8 cellular contexts compared by ENCODE assay signal in genomic region chr3:53846134-53846850, GRCh38. TPM values are rescaled to one million over a fixed set of nuclear protein-coding genes. Genes with fewer than 3 reads are reported as not detected.
A peak's percentile ranks its signal among the peaks of the same experiment; 100 is the strongest.
DNase-seq lines count a peak whose midpoint lies in the region; ATAC-seq, FAIRE-seq and TF ChIP-seq lines count a peak whose summit lies in the region.

CHDH (minus strand) TSS chr3:53846419; CDS start chr3:53824008, 22,411 bp downstream.
IL17RB (plus strand) TSS chr3:53846568; CDS start chr3:53846589, 21 bp downstream.

- no peaks in the 10 kb centered on the region for H4K20me1 ChIP-seq in fibroblast of lung (ENCODE audit: control insufficient read depth, extremely low read depth, insufficient read depth, low read length)

- no peaks in the 10 kb centered on the region for H3K27me3 ChIP-seq in Caco-2 (replicated peaks; ENCODE audit: control insufficient read depth, insufficient read depth, low read length)
- peaks cover 33% of the 10 kb centered on the region for H3K27me3 ChIP-seq in fibroblast of lung (ENCODE audit: control insufficient read depth, insufficient read depth, low read length)
- H3K27me3 ChIP-seq in naive thymus-derived CD4-positive, alpha-beta T cell (ENCODE audit: control insufficient read depth in 2 of 2, insufficient read depth in 2 of 2, low read length in 2 of 2) = peaks cover 0 to 13% of the 10 kb centered on the region in 2 donors

- H3K4me1 ChIP-seq in Caco-2 = peaks cover 32% of the 10 kb centered on the region
- H3K4me1 ChIP-seq in fibroblast of lung (ENCODE audit: control insufficient read depth, extremely low read depth, insufficient read depth, low read length) = no peaks in the 10 kb centered on the region
- H3K4me1 ChIP-seq in naive thymus-derived CD4-positive, alpha-beta T cell (ENCODE audit: control insufficient read depth in 2 of 2, insufficient read depth in 2 of 2, low read length in 2 of 2) = no peaks in the 10 kb centered on the region

- peak within 1 kb of the TSS; percentile 16 for H3K9ac ChIP-seq in fibroblast of lung (ENCODE audit: insufficient read depth, low read length)

- no peak for TF ChIP-seq CTCF in Caco-2 (IDR thresholded peaks at IDR 0.05; ENCODE audit: insufficient read depth in 1 of 2, low read depth in 1 of 2, low read length in 1 of 2, severe bottlenecking in 1 of 2, unreplicated experiment in 1 of 2)
- TF ChIP-seq CTCF in WI38 (IDR thresholded peaks at IDR 0.05; ENCODE audit: low read depth, low read length) = no peak
- TF ChIP-seq CTCF in fibroblast of lung (conservative IDR thresholded peaks at IDR 0.05 in 1 of 2, IDR thresholded peaks at IDR 0.05 in 1 of 2; ENCODE audit: low read depth in 1 of 2, low read length in 2 of 2) = no peak

- H3K4me2 ChIP-seq in fibroblast of lung (ENCODE audit: extremely low read depth, insufficient read depth, low read length) = peak within 1 kb of the TSS; percentile 80

- peak within 1 kb of the TSS; percentile 70 for H2AFZ ChIP-seq in fibroblast of lung (ENCODE audit: low read length)

- no peak for FAIRE-seq in GM19239 (lab: Jason Lieb, UNC)

- H3K27ac Mint-ChIP-seq in Caco-2 (ENCODE audit: unreplicated experiment) = peak within 1 kb of the TSS; percentile 93
- H3K27ac Mint-ChIP-seq in naive thymus-derived CD4-positive, alpha-beta T cell = no peak within 1 kb of the TSS

- peak within 1 kb of the TSS; percentile 89 for H3K4me3 Mint-ChIP-seq in Caco-2 (ENCODE audit: unreplicated experiment)
- peak within 1 kb of the TSS; percentile 48 to 76 (median 64) for H3K4me3 Mint-ChIP-seq in naive thymus-derived CD4-positive, alpha-beta T cell

- CTCF ChIA-PET in Caco-2 (lab: Charles Lee) = no interaction called here
- CTCF ChIA-PET in naive thymus-derived CD4-positive, alpha-beta T cell (lab: Charles Lee) = no interaction called here

- peaks cover 18% of the 10 kb centered on the region for H3K4me1 Mint-ChIP-seq in Caco-2 (ENCODE audit: low read depth, unreplicated experiment)
- peaks cover 0 to 8% (median 0%) of the 10 kb centered on the region in 7 donors for H3K4me1 Mint-ChIP-seq in naive thymus-derived CD4-positive, alpha-beta T cell

- POLR2A ChIA-PET in Caco-2 (lab: Charles Lee) = interaction anchor here (0.6 to 2.8 kb wide), 2 partner anchors 45 to 159 kb away, joined by 3 to 14 read pairs; partner anchors contain the start of gene SELENOK
- POLR2A ChIA-PET in naive thymus-derived CD4-positive, alpha-beta T cell (lab: Charles Lee) = no interaction called here

- no peaks in the 10 kb centered on the region for H3K27me3 Mint-ChIP-seq in Caco-2 (ENCODE audit: insufficient read depth, unreplicated experiment)
- H3K27me3 Mint-ChIP-seq in naive thymus-derived CD4-positive, alpha-beta T cell = peaks cover 51 to 68% (median 57%) of the 10 kb centered on the region in 5 donors

- no peaks in the 10 kb centered on the region for H3K79me2 ChIP-seq in fibroblast of lung (ENCODE audit: control insufficient read depth, insufficient read depth, low read length)

- ATAC-seq in HG03571 (IDR thresholded peaks at IDR 0.05; ENCODE audit: unreplicated experiment) = peak; percentile 40
- peak; percentile 43 for ATAC-seq in naive thymus-derived CD4-positive, alpha-beta T cell
- no peak for ATAC-seq in GM18873 (IDR thresholded peaks at IDR 0.05; ENCODE audit: low FRiP score, unreplicated experiment)

- H3K27ac ChIP-seq in fibroblast of lung (ENCODE audit: insufficient read depth, low read length) = no peak within 1 kb of the TSS
- H3K27ac ChIP-seq in naive thymus-derived CD4-positive, alpha-beta T cell (ENCODE audit: low read depth, low read length) = no peak within 1 kb of the TSS

- H3K36me3 Mint-ChIP-seq in Caco-2 (ENCODE audit: insufficient read depth, unreplicated experiment) = peaks cover 10% of the 10 kb centered on the region
- H3K36me3 Mint-ChIP-seq in naive thymus-derived CD4-positive, alpha-beta T cell = peaks cover 0 to 3% (median 0%) of the 10 kb centered on the region in 5 donors

- BruUV-seq in Caco-2 (replicated peaks; lab: Mats Ljungman, UMichigan) = no TSS peak

- no peaks in the 10 kb centered on the region for H3K9me3 Mint-ChIP-seq in Caco-2 (ENCODE audit: unreplicated experiment)
- H3K9me3 Mint-ChIP-seq in naive thymus-derived CD4-positive, alpha-beta T cell = no peaks in the 10 kb centered on the region

- H3K4me3 ChIP-seq in Caco-2 (ENCODE audit: low read depth, low read length) (peak within 1 kb of the TSS; percentile 81), WI38 (ENCODE audit: low read depth, low read length) (peak within 1 kb of the TSS; percentile 52), fibroblast of lung (replicated peaks in 1 of 4; ENCODE audit: control extremely low read depth in 1 of 4, insufficient read depth in 1 of 4, low read depth in 3 of 4, low read length in 4 of 4) (peak within 1 kb of the TSS; percentile 41 to 58 (median 54))
- no peak within 1 kb of the TSS for H3K4me3 ChIP-seq in naive thymus-derived CD4-positive, alpha-beta T cell (ENCODE audit: low read length)

- intact Hi-C loops in Caco-2 (cut with micrococcal nuclease; ENCODE audit: unreplicated experiment) = loop anchor here (2.0 to 10.0 kb wide), 3 partner anchors 35 to 121 kb away; partner anchors contain the start of gene SELENOK
- intact Hi-C loops in naive thymus-derived CD4-positive, alpha-beta T cell (cut with micrococcal nuclease) = no loop called here

- DNase-seq in Caco-2 (peak; percentile 86 to 92), GM19239 (ENCODE audit: insufficient read length, low spot score) (peak; percentile 53), fibroblast of lung (ENCODE audit: low read depth in 2 of 2) (peak in 1 of 2 donors; percentile 11), GM19240 (ENCODE audit: insufficient read length, low spot score) (no peak)
- peak in 2 of 9 donors; percentile 5 to 39 for DNase-seq in naive thymus-derived CD4-positive, alpha-beta T cell

- H3K36me3 ChIP-seq in Caco-2 (ENCODE audit: control insufficient read depth, insufficient read depth, low read length) = no peaks in the 10 kb centered on the region
- no peaks in the 10 kb centered on the region for H3K36me3 ChIP-seq in fibroblast of lung (ENCODE audit: control insufficient read depth, insufficient read depth, low read length)
- no peaks in the 10 kb centered on the region for H3K36me3 ChIP-seq in naive thymus-derived CD4-positive, alpha-beta T cell (ENCODE audit: control insufficient read depth in 2 of 3, insufficient read depth in 3 of 3, low read length in 3 of 3)

- no peaks in the 10 kb centered on the region for H3K9me3 ChIP-seq in Caco-2
- no peaks in the 10 kb centered on the region for H3K9me3 ChIP-seq in fibroblast of lung (ENCODE audit: control insufficient read depth, insufficient read depth, low read depth, low read length)
- no peaks in the 10 kb centered on the region for H3K9me3 ChIP-seq in naive thymus-derived CD4-positive, alpha-beta T cell (ENCODE audit: control insufficient read depth in 2 of 3, low read length in 3 of 3)

RNA-seq across cellular contexts. Expression of gene CHDH, which starts in this region (rescaled TPM):
- 30.5 and 32.4 TPM in 2 replicates for total RNA-seq in Caco-2 (2022)
- total RNA-seq in fibroblast of lung = 0.77 and 0.83 TPM in 2 replicates
- 0.15 and 0.23 TPM in 2 replicates for polyA plus RNA-seq in fibroblast of lung
- polyA plus RNA-seq in fibroblast of lung (2012) = 0.23 and 0.34 TPM in 2 replicates
- polyA minus RNA-seq in fibroblast of lung (ENCODE audit: low replicate concordance) = 0.11 and 0.12 TPM in 2 replicates
- 1 to 10 TPM in 1 of 5 experiments, under 1 TPM in 4; 0.05 to 1.3 (median 0.27) TPM for total RNA-seq in naive thymus-derived CD4-positive, alpha-beta T cell
- polyA plus RNA-seq in naive thymus-derived CD4-positive, alpha-beta T cell = not detected

RNA-seq across cellular contexts. Expression of gene IL17RB, which starts in this region (rescaled TPM):
- 27.5 and 30.0 TPM in 2 replicates for total RNA-seq in Caco-2 (2022)
- total RNA-seq in fibroblast of lung = 0.26 and 0.33 TPM in 2 replicates
- 0.12 and 0.32 TPM in 2 replicates for polyA plus RNA-seq in fibroblast of lung
- polyA plus RNA-seq in fibroblast of lung (2012) = 0.96 and 1.1 TPM in 2 replicates
- 1.3 TPM in 1 of 2 replicates, not detected in the other for polyA minus RNA-seq in fibroblast of lung (ENCODE audit: low replicate concordance)
- total RNA-seq in naive thymus-derived CD4-positive, alpha-beta T cell = 1 to 10 TPM in 1 of 5 experiments, under 1 TPM in 1, not detected in 3; 0.71 to 6.0 TPM
- polyA plus RNA-seq in naive thymus-derived CD4-positive, alpha-beta T cell = under 1 TPM; 0.22 to 0.47 TPM

Comparison
In these comparisons a context has a peak if more than half of its experiments do, and no peak if none do; other contexts are left out.
1. RNA of gene CHDH (total RNA-seq): 30.5 to 32.4 TPM in Caco-2; 0.77 to 0.83 TPM in fibroblast of lung and 0.05 to 1.3 TPM in naive thymus-derived CD4-positive, alpha-beta T cell; every median in the first group is over 10 times any median in the second.